ENCODE assay signal across 8 cellular contexts in the genomic region with DNA sequence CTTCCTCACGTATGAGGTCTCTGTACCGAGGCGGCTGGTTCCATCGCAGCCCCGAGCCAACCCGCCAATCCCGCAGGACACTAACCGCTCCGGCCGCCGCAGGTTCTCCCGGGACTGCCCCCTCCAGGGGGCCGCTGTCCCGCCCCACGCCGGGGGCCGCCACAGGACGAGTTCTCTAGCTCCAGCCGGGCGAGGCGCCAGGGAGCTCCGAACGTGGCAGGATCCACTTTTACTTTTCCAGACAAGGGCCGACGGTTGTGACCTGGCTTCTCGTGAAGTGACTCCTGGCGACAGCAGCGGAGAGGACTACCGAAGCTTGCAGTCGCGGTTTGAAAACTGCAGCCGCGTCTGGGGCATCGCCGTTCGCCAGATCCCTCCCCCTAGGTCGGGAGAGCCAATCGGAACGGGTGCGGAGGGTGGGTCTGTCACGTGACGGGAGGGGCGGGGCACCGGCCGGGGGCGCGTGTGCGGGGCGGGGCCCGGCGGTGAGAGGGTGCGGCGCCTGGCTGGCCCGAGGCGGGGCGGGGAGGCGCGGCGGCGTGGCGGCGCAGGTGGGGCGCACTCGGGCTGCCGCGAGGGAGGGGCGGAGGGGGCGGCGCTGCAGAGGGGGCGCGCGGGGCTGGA. TPM values are rescaled to one million over a fixed set of nuclear protein-coding genes. Genes with fewer than 3 reads are reported as not detected.
A peak's percentile ranks its signal among the peaks of the same experiment; 100 is the strongest.
DNase-seq lines count a peak whose midpoint lies in the region; ATAC-seq, FAIRE-seq and TF ChIP-seq lines count a peak whose summit lies in the region.

A gene (minus strand): TSS at position 331 of the 624 bp plus-strand sequence. CDS start 8,195 bp downstream, outside the sequence.

- TF ChIP-seq CTCF in GM10248 (IDR thresholded peaks at IDR 0.05; ENCODE audit: control extremely low read depth, extremely low read depth, low read depth, missing control alignments) (peak; percentile 6), SU-DHL-6 (IDR thresholded peaks at IDR 0.05; ENCODE audit: insufficient read depth, low read length, poor library complexity, severe bottlenecking) (no peak), pancreas (IDR thresholded peaks at IDR 0.05) (no peak), tibial artery (IDR thresholded peaks at IDR 0.05) (no peak)

- CTCF ChIA-PET in GM10248 (lab: Yijun Ruan, JAX): interaction anchor here (0.7 to 1.8 kb wide), 5 partner anchors 11 to 105 kb away, joined by 3 to 5 read pairs (median 3); no protein-coding TSS in a partner anchor

- H3K4me3 ChIP-seq in SU-DHL-6 (ENCODE audit: insufficient read depth, low read length, poor library complexity, severe bottlenecking) (peak within 1 kb of the TSS; percentile 98), pancreas (peak within 1 kb of the TSS; percentile 84 to 98 (median 92)), tibial artery (peak within 1 kb of the TSS; percentile 81 to 98)

- no peaks in the 10 kb centered on the region for H3K27me3 Mint-ChIP-seq in activated naive CD8-positive, alpha-beta T cell treated with anti-CD3 and anti-CD28 coated beads, Interleukin-2, amount 10 ng/mL, durations not matched to agents 7 days and 5 days

- peak within 1 kb of the TSS; percentile 98 for H3K4me3 Mint-ChIP-seq in activated naive CD8-positive, alpha-beta T cell treated with anti-CD3 and anti-CD28 coated beads, Interleukin-2, amount 10 ng/mL, durations not matched to agents 7 days and 5 days

- ATAC-seq in HG02571 (IDR thresholded peaks at IDR 0.05; ENCODE audit: unreplicated experiment) (peak; percentile 48), Right ventricle myocardium superior (ENCODE audit: poor library complexity) (peak; percentile 97), pancreas (peak; percentile 91 to 96 (median 94))
- ATAC-seq in activated naive CD8-positive, alpha-beta T cell treated with anti-CD3 and anti-CD28 coated beads, Interleukin-2, amount 10 ng/mL, durations not matched to agents 7 days and 5 days (ENCODE audit: low read depth): peak; percentile 62

- H3K27me3 ChIP-seq in SU-DHL-6 (ENCODE audit: low read length) (no peaks in the 10 kb centered on the region), pancreas (no peaks in the 10 kb centered on the region), tibial artery (no peaks in the 10 kb centered on the region)

- peaks cover 0 to 10% (median 6%) of the 10 kb centered on the region in 3 donors for H3K4me1 ChIP-seq in pancreas
- H3K4me1 ChIP-seq in tibial artery: peaks cover 0 to 14% (median 4%) of the 10 kb centered on the region in 4 donors

- H4K20me1 ChIP-seq in SU-DHL-6 (ENCODE audit: low read depth, low read length): peaks cover 21% of the 10 kb centered on the region

- no peak within 1 kb of the TSS for H2AFZ ChIP-seq in SU-DHL-6 (ENCODE audit: low read depth, low read length, severe bottlenecking)

- peaks cover 82% of the 10 kb centered on the region for H3K79me2 ChIP-seq in SU-DHL-6 (ENCODE audit: insufficient read depth, low read length)

- intact Hi-C loops in Right ventricle myocardium superior (cut with DNase I): no loop called here
- intact Hi-C loops in pancreas (cut with DNase I): no loop called here
- intact Hi-C loops in tibial artery (cut with DNase I; ENCODE audit: low total_unique reads): no loop called here

- H3F3A ChIP-seq in SU-DHL-6 (ENCODE audit: insufficient read depth): peaks cover 67% of the 10 kb centered on the region

- 1% methylated on average over 71 of the region's 72 CpGs for WGBS in pancreas, 2 donors

- POLR2A ChIA-PET in GM10248 (lab: Yijun Ruan, JAX): interaction anchor here (0.5 to 1.1 kb wide), 7 partner anchors 10 to 280 kb away, joined by 3 to 7 read pairs (median 6); no protein-coding TSS in a partner anchor
- POLR2A ChIA-PET in activated naive CD8-positive, alpha-beta T cell treated with anti-CD3 and anti-CD28 coated beads, Interleukin-2, amount 10 ng/mL, durations not matched to agents 7 days and 5 days (lab: Charles Lee): interaction anchor here (0.6 to 10.8 kb wide), 40 partner anchors 7 to 1328 kb away, joined by 3 to 339 read pairs (median 4); a partner anchor contains a TSS

- no peaks in the 10 kb centered on the region for H3K9me2 ChIP-seq in SU-DHL-6 (replicated peaks; ENCODE audit: insufficient read depth, low read length)

- peaks cover 32% of the 10 kb centered on the region for H3K4me1 Mint-ChIP-seq in activated naive CD8-positive, alpha-beta T cell treated with anti-CD3 and anti-CD28 coated beads, Interleukin-2, amount 10 ng/mL, durations not matched to agents 7 days and 5 days

- H3K36me3 ChIP-seq in SU-DHL-6 (ENCODE audit: low read length): peaks cover 26% of the 10 kb centered on the region
- no peaks in the 10 kb centered on the region for H3K36me3 ChIP-seq in pancreas
- no peaks in the 10 kb centered on the region for H3K36me3 ChIP-seq in tibial artery

- H3K27ac ChIP-seq in SU-DHL-6 (ENCODE audit: low read depth, low read length) (peak within 1 kb of the TSS; percentile 97), pancreas (peak within 1 kb of the TSS; percentile 73 to 92 (median 84)), tibial artery (peak within 1 kb of the TSS; percentile 79 to 89)

- peak; percentile 96 for DNase-seq in GM10248 (ENCODE audit: extremely low spot score)
- peak; percentile 87 for DNase-seq in NCI-H1092 (lab: John Stamatoyannopoulos, UW)
- DNase-seq in activated naive CD8-positive, alpha-beta T cell treated with anti-CD3 and anti-CD28 coated beads, Interleukin-2, amount 10 ng/mL, durations not matched to agents 7 days and 5 days: peak; percentile 97
- DNase-seq in Right ventricle myocardium superior: peak; percentile 96
- peak; percentile 94 to 97 (median 96) for DNase-seq in pancreas
- DNase-seq in tibial artery: peak; percentile 93 to 97

- peak within 1 kb of the TSS; percentile 99 for H3K9ac ChIP-seq in SU-DHL-6 (ENCODE audit: low read length)

- FAIRE-seq in pancreas (lab: Jason Lieb, UNC): no peak

- H3K36me3 Mint-ChIP-seq in activated naive CD8-positive, alpha-beta T cell treated with anti-CD3 and anti-CD28 coated beads, Interleukin-2, amount 10 ng/mL, durations not matched to agents 7 days and 5 days: peaks cover 54% of the 10 kb centered on the region

- no peaks in the 10 kb centered on the region for H3K9me3 Mint-ChIP-seq in activated naive CD8-positive, alpha-beta T cell treated with anti-CD3 and anti-CD28 coated beads, Interleukin-2, amount 10 ng/mL, durations not matched to agents 7 days and 5 days

- no peaks in the 10 kb centered on the region for H3K9me3 ChIP-seq in SU-DHL-6 (ENCODE audit: insufficient read depth, low read length)
- H3K9me3 ChIP-seq in pancreas: no peaks in the 10 kb centered on the region
- H3K9me3 ChIP-seq in tibial artery: no peaks in the 10 kb centered on the region

- peak within 1 kb of the TSS; percentile 99 for H3K27ac Mint-ChIP-seq in activated naive CD8-positive, alpha-beta T cell treated with anti-CD3 and anti-CD28 coated beads, Interleukin-2, amount 10 ng/mL, durations not matched to agents 7 days and 5 days

- H3K4me2 ChIP-seq in SU-DHL-6 (ENCODE audit: low read depth, low read length, poor library complexity, severe bottlenecking): peak within 1 kb of the TSS; percentile 99

RNA-seq across cellular contexts. Expression of the gene that starts here (rescaled TPM):
- 100 to 1,000 TPM; 476 to 483 TPM for total RNA-seq in activated naive CD8-positive, alpha-beta T cell treated with anti-CD3 and anti-CD28 coated beads, Interleukin-2, amount 10 ng/mL, durations not matched to agents 7 days and 5 days
- total RNA-seq in Right ventricle myocardium superior: 6.1 TPM
- 10 to 100 TPM in 1 of 6 donors, 1 to 10 TPM in 5; 4.8 to 10.9 (median 7.2) TPM for total RNA-seq in pancreas
- polyA plus RNA-seq in pancreas: 1 to 10 TPM; 1.9 to 2.1 TPM

Comparison
In these comparisons a context has a peak if more than half of its experiments do, and no peak if none do; other contexts are left out.
1. Peak in every context shown above with its lines: DNase-seq, ATAC-seq, H3K4me3 ChIP-seq and H3K27ac ChIP-seq.
2. RNA of the gene that starts here (total RNA-seq): 476 to 483 TPM in activated naive CD8-positive, alpha-beta T cell treated with anti-CD3 and anti-CD28 coated beads, Interleukin-2, amount 10 ng/mL, durations not matched to agents 7 days and 5 days; 4.8 to 10.9 TPM in pancreas and 6.1 TPM in Right ventricle myocardium superior (single experiment); every median in the first group is over 10 times any median in the second.